In genomic region chr1:18953656-18954259, GRCh38 we compare ENCODE assay signal across 10 cellular contexts. TPM values are rescaled to one million over a fixed set of nuclear protein-coding genes. Genes with fewer than 3 reads are reported as not detected.
A peak's percentile ranks its signal among the peaks of the same experiment; 100 is the strongest.
DNase-seq lines count a peak whose midpoint lies in the region; ATAC-seq and TF ChIP-seq lines count a peak whose summit lies in the region.
"Had no signal": no experiment of that assay in that cellular context is flagged by ENCODE, and none has a peak within 500 bp of the region (broad histone marks: within the 10 kb centered on the region; RNA-seq: fewer than 3 reads in every experiment).

No MANE protein-coding gene starts in this region.

- intact Hi-C loops in activated CD4-positive, alpha-beta T cell treated with anti-CD3 and anti-CD28 coated beads for 36 hours (cut with DNase I, micrococcal nuclease): loop anchor here in 1 of 2 experiments (5.0 to 10.0 kb wide), 3 partner anchors 501 to 1516 kb away; partner anchors contain the start of gene RCC2
- intact Hi-C loops in adrenal gland (cut with DNase I) (no loop called here), left lung (cut with DNase I) (no loop called here)

- H3K27me3 ChIP-seq in adrenal gland: no peaks in the 10 kb centered on the region
- peaks cover 0 to 34% of the 10 kb centered on the region in 2 donors for H3K27me3 ChIP-seq in left lung

- no peak for TF ChIP-seq POLR2A in adrenal gland (IDR thresholded peaks at IDR 0.05)

- peak overlapping the region in 4 of 5 donors; percentile 47 to 96 (median 76) for H3K27ac ChIP-seq in adrenal gland
- peak overlapping the region; percentile 3 to 67 for H3K27ac ChIP-seq in left lung
- H3K27ac ChIP-seq: neutrophil had no signal

- H3K27ac Mint-ChIP-seq in activated CD4-positive, alpha-beta T cell treated with anti-CD3 and anti-CD28 coated beads for 36 hours: peak overlapping the region; percentile 85
- H3K27ac Mint-ChIP-seq in stimulated activated naive CD8-positive, alpha-beta T cell treated with anti-CD3 and anti-CD28 coated beads, Interleukin-15, amount 100 ng/mL, for 72 hours: peak overlapping the region; percentile 10 to 13

- H3K36me3 ChIP-seq in adrenal gland (replicated peaks in 1 of 2) (no peaks in the 10 kb centered on the region), left lung (no peaks in the 10 kb centered on the region)
- H3K36me3 ChIP-seq: neutrophil had no signal

- H3K9me3 ChIP-seq in adrenal gland (replicated peaks in 1 of 3) (no peaks in the 10 kb centered on the region), left lung (no peaks in the 10 kb centered on the region)
- H3K9me3 ChIP-seq: neutrophil had no signal

- H3K27me3 Mint-ChIP-seq in activated CD4-positive, alpha-beta T cell treated with anti-CD3 and anti-CD28 coated beads for 36 hours: no peaks in the 10 kb centered on the region
- H3K27me3 Mint-ChIP-seq in stimulated activated naive CD8-positive, alpha-beta T cell treated with anti-CD3 and anti-CD28 coated beads, Interleukin-15, amount 100 ng/mL, for 72 hours: no peaks in the 10 kb centered on the region

- TF ChIP-seq CTCF in adrenal gland (IDR thresholded peaks at IDR 0.05) (no peak), left lung (IDR thresholded peaks at IDR 0.05) (no peak)

- no peaks in the 10 kb centered on the region for H3K9me3 Mint-ChIP-seq in activated CD4-positive, alpha-beta T cell treated with anti-CD3 and anti-CD28 coated beads for 36 hours (ENCODE audit: low read depth)
- H3K9me3 Mint-ChIP-seq in stimulated activated naive CD8-positive, alpha-beta T cell treated with anti-CD3 and anti-CD28 coated beads, Interleukin-15, amount 100 ng/mL, for 72 hours: no peaks in the 10 kb centered on the region

- DNase-seq in activated CD4-positive, alpha-beta T cell treated with anti-CD3 and anti-CD28 coated beads for 36 hours: peak; percentile 24
- DNase-seq in activated CD4-positive, alpha-beta T cell treated with anti-CD3 and anti-CD28 coated beads for 1 hour: no peak
- no peak for DNase-seq in adrenal gland
- no peak for DNase-seq in left lung
- no peak for DNase-seq in stimulated activated naive CD8-positive, alpha-beta T cell treated with anti-CD3 and anti-CD28 coated beads, Interleukin-15, amount 100 ng/mL, for 72 hours
- no peak for DNase-seq in SIG-M5 (lab: John Stamatoyannopoulos, UW)
- DNase-seq in activated CD4-positive, alpha-beta T cell treated with anti-CD3 and anti-CD28 coated beads, Interleukin-2, amount 50 U/mL, for 4 hours: no peak
- DNase-seq: NCI-H1694 treated with DMSO at 0.1 percent for 48 hours had no signal

- H3K4me3 ChIP-seq in adrenal gland: peak overlapping the region in 1 of 4 donors; percentile 92
- peak overlapping the region in 1 of 2 donors; percentile 66 for H3K4me3 ChIP-seq in left lung

- peaks cover 73% of the 10 kb centered on the region for H3K4me1 Mint-ChIP-seq in activated CD4-positive, alpha-beta T cell treated with anti-CD3 and anti-CD28 coated beads for 36 hours
- H3K4me1 Mint-ChIP-seq in stimulated activated naive CD8-positive, alpha-beta T cell treated with anti-CD3 and anti-CD28 coated beads, Interleukin-15, amount 100 ng/mL, for 72 hours: peaks cover 84% of the 10 kb centered on the region

- CTCF ChIA-PET in activated CD4-positive, alpha-beta T cell treated with anti-CD3 and anti-CD28 coated beads for 36 hours (lab: Charles Lee): interaction anchor here (0.6 to 7.2 kb wide), 6 partner anchors 27 to 160 kb away, joined by 3 to 66 read pairs (median 3); no protein-coding TSS in a partner anchor

- H3K36me3 Mint-ChIP-seq in activated CD4-positive, alpha-beta T cell treated with anti-CD3 and anti-CD28 coated beads for 36 hours (ENCODE audit: low read depth): peaks cover 36% of the 10 kb centered on the region

- WGBS in adrenal gland, 4 donors: 66 to 80% (median 75%) methylated on average over 14 to 15 of the region's 15 CpGs

- peaks cover 40 to 63% of the 10 kb centered on the region in 2 donors for H3K4me1 ChIP-seq in adrenal gland (replicated peaks in 1 of 2)
- H3K4me1 ChIP-seq in left lung: peaks cover 41 to 76% of the 10 kb centered on the region in 2 donors

- peak overlapping the region; percentile 86 for H3K4me3 Mint-ChIP-seq in activated CD4-positive, alpha-beta T cell treated with anti-CD3 and anti-CD28 coated beads for 36 hours
- peak overlapping the region; percentile 84 to 91 for H3K4me3 Mint-ChIP-seq in stimulated activated naive CD8-positive, alpha-beta T cell treated with anti-CD3 and anti-CD28 coated beads, Interleukin-15, amount 100 ng/mL, for 72 hours

- POLR2A ChIA-PET in activated CD4-positive, alpha-beta T cell treated with anti-CD3 and anti-CD28 coated beads for 36 hours (lab: Charles Lee): interaction anchor here (1.4 to 4.9 kb wide), 2 partner anchors 27 to 51 kb away, joined by 3 to 41 read pairs; partner anchors contain the start of gene ALDH4A1

- ATAC-seq in activated CD4-positive, alpha-beta T cell treated with anti-CD3 and anti-CD28 coated beads for 36 hours: no peak
- ATAC-seq in left lung: no peak
- no peak for ATAC-seq in stimulated activated naive CD8-positive, alpha-beta T cell treated with anti-CD3 and anti-CD28 coated beads, Interleukin-15, amount 100 ng/mL, for 72 hours
- ATAC-seq in HG03159 (IDR thresholded peaks at IDR 0.05; ENCODE audit: unreplicated experiment): no peak

RNA-seq across cellular contexts. Expression of gene IFFO2, which starts 2.7 kb away (rescaled TPM):
- total RNA-seq in activated CD4-positive, alpha-beta T cell treated with anti-CD3 and anti-CD28 coated beads for 36 hours: 10 to 100 TPM; 48.3 to 62.7 TPM
- total RNA-seq in adrenal gland (10 to 100 TPM; 13.5 to 23.4 (median 17.9) TPM), left lung (10 to 100 TPM; 14.1 to 14.7 TPM)
- polyA plus RNA-seq in adrenal gland: 10 to 100 TPM in 1 of 3 donors, 1 to 10 TPM in 2; 5.9 to 10.8 (median 9.7) TPM

RNA-seq across cellular contexts. Expression of gene ALDH4A1, which starts 51.4 kb away (rescaled TPM):
- 1 to 10 TPM; 4.4 to 5.8 TPM for total RNA-seq in activated CD4-positive, alpha-beta T cell treated with anti-CD3 and anti-CD28 coated beads for 36 hours
- total RNA-seq in adrenal gland (10 to 100 TPM; 18.1 to 46.9 (median 26.5) TPM), left lung (10 to 100 TPM; 11.3 to 17.4 TPM)
- 10 to 100 TPM; 11.3 to 15.1 (median 12.5) TPM for polyA plus RNA-seq in adrenal gland
